In the genomic region with DNA sequence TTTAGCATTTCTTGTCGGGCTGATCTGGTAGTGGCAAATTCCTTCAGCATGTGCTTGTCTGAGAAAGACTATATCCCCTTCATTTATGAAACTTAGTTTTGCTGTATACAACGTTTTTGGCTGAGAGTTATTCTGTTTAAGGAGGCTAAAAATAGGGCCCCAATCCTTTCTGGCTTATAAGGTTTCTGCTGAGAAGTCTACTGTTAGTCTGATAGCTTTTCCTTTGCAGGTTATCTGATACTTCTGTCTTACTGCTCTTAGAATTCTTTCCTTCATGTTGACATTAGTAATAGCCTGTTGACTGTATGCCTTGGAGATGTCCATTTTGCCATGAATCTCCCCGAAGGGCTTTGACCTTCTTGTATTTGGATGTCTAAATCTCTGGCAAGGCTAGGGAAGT, we compare ENCODE assay signal across 17 cellular contexts. TPM values are rescaled to one million over a fixed set of nuclear protein-coding genes. Genes with fewer than 3 reads are reported as not detected.
"Had no signal": no experiment of that assay in that cellular context is flagged by ENCODE, and none has a peak within 500 bp of the region (broad histone marks: within the 10 kb centered on the region; RNA-seq: fewer than 3 reads in every experiment).

No MANE protein-coding gene starts in this region.

- H3K4me3 ChIP-seq: right atrium auricular region, transverse colon, vagina had no signal

- H3K27ac ChIP-seq: brain microvascular endothelial cell, right atrium auricular region, transverse colon, vagina had no signal

- H3K4me1 ChIP-seq: right atrium auricular region, vagina had no signal

- H3K27me3 Mint-ChIP-seq: activated naive CD8-positive, alpha-beta T cell had no signal

- H3K27ac Mint-ChIP-seq: nephron progenitor cell had no signal

- ATAC-seq: activated CD4-positive, CD25-positive, alpha-beta regulatory T cell treated with anti-CD3 and anti-CD28 coated beads, Interleukin-2, amount 50 U/mL, for 24 hours had no signal

- H3K27me3 ChIP-seq: brain microvascular endothelial cell, right atrium auricular region, transverse colon, vagina had no signal

- DNase-seq: activated effector memory CD4-positive, alpha-beta T cell treated with Interleukin-2 at 50 U/mL for 16 hours; anterior cingulate cortex; brain microvascular endothelial cell; head of caudate nucleus; nephron progenitor cell; occipital lobe; stimulated activated CD4-positive, alpha-beta T cell treated with anti-CD3 and anti-CD28 coated beads, Interleukin-15, amount 100 ng/mL, for 24 hours; stimulated activated CD4-positive, alpha-beta T cell treated with anti-CD3 and anti-CD28 coated beads, Interleukin-4, amount 100 ng/mL, for 1 hour; stimulated activated naive CD4-positive, alpha-beta T cell treated with Interleukin-2 at 50 U/mL for 16 hours; T-helper 9 cell; transverse colon had no signal

- H3K4me3 Mint-ChIP-seq: nephron progenitor cell had no signal

- H3K4me1 Mint-ChIP-seq: nephron progenitor cell had no signal

RNA-seq across cellular contexts. Expression of a gene that starts 25.7 kb away (rescaled TPM):
- total RNA-seq: epithelial cell of proximal tubule, frontal cortex, vagina had no signal
